23 cellular contexts compared by ENCODE assay signal in the genomic region with DNA sequence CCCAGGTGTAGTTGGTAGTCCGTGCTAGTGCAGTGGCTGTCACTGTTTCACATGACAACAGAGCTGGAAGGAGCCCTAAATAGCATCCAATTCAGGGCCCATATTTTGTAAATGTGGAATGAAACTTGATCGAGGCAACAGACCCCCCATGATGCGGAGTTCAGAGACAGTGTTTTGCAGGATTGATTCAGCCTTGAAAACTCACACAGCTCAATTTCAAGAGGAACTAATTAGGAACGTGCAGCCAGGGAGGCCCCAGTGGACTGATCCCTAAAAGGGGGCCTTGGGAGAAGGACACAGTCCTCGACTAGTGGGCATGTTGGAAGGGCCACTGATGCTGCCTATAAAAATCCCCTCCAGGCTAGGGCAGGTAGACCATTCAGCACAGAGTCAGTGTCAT.
"Had no signal": no experiment of that assay in that cellular context is flagged by ENCODE, and none has a peak within 500 bp of the region (broad histone marks: within the 10 kb centered on the region; RNA-seq: fewer than 3 reads in every experiment).

No MANE protein-coding gene starts in this region.

- DNase-seq: nephron progenitor cell; occipital lobe; ovary; posterior cingulate gyrus; psoas muscle; right cardiac atrium; right lobe of liver; sigmoid colon; small intestine; stimulated activated CD4-positive, alpha-beta T cell treated with anti-CD3 and anti-CD28 coated beads, Interleukin-15, amount 100 ng/mL, for 24 hours; stimulated activated CD4-positive, alpha-beta T cell treated with anti-CD3 and anti-CD28 coated beads, Interleukin-2, amount 100 ng/mL, for 24 hours; stimulated activated CD4-positive, alpha-beta T cell treated with anti-CD3 and anti-CD28 coated beads, Interleukin-2, amount 100 ng/mL, for 48 hours; stimulated activated CD4-positive, alpha-beta T cell treated with anti-CD3 and anti-CD28 coated beads, Interleukin-4, amount 100 ng/mL, for 24 hours; stimulated activated naive B cell treated with anti-CD40 and anti-IgM and Interleukin-4, amounts not matched to agents 10 μg/mL and 1 μg/mL and 100 μg/mL, for 72 hours; stimulated activated naive CD4-positive, alpha-beta T cell treated with Interleukin-2 at 50 U/mL for 16 hours; stomach; thyroid gland; trophoblast cell; upper lobe of left lung had no signal

- H3K27ac ChIP-seq: ovary, parathyroid adenoma, psoas muscle, right lobe of liver, sigmoid colon, stomach, thoracic aorta, thyroid gland, tibial nerve, upper lobe of left lung, vagina had no signal

- H3K9me3 ChIP-seq: ovary, psoas muscle, right lobe of liver, sigmoid colon, stomach, thoracic aorta, thyroid gland, tibial nerve, upper lobe of left lung, vagina had no signal

- H3K4me3 ChIP-seq: ovary, psoas muscle, right lobe of liver, sigmoid colon, stomach, thoracic aorta, thyroid gland, tibial nerve, upper lobe of left lung, vagina had no signal

- H3K27me3 ChIP-seq: ovary, right lobe of liver, sigmoid colon, stomach, thyroid gland, tibial nerve, upper lobe of left lung, vagina had no signal

- H3K4me1 ChIP-seq: parathyroid adenoma, psoas muscle, right lobe of liver, stomach, upper lobe of left lung had no signal

- H3K9ac ChIP-seq: parathyroid adenoma had no signal

- H2AFZ ChIP-seq: parathyroid adenoma had no signal

- H3K36me3 ChIP-seq: ovary, right lobe of liver, sigmoid colon, thyroid gland, tibial nerve, upper lobe of left lung, vagina had no signal

- H3K79me2 ChIP-seq: parathyroid adenoma had no signal
